ENCODE assay signal across 20 cellular contexts in genomic region chr13:23516706-23517105, GRCh38. TPM values are rescaled to one million over a fixed set of nuclear protein-coding genes. Genes with fewer than 3 reads are reported as not detected.
DNase-seq lines count a peak whose midpoint lies in the region; ATAC-seq, FAIRE-seq and TF ChIP-seq lines count a peak whose summit lies in the region.
"Had no signal": no experiment of that assay in that cellular context is flagged by ENCODE, and none has a peak within 500 bp of the region (broad histone marks: within the 10 kb centered on the region; RNA-seq: fewer than 3 reads in every experiment).

No MANE protein-coding gene starts in this region.

- H2AFZ ChIP-seq in astrocyte (ENCODE audit: low read depth, low read length) (no peak overlapping the region), parathyroid adenoma (no peak overlapping the region)

- no peaks in the 10 kb centered on the region for H4K20me1 ChIP-seq in astrocyte (ENCODE audit: insufficient read depth, low read length)
- H4K20me1 ChIP-seq: BLaER1 treated with 17β-estradiol and CSF1 and Interleukin-3, amounts not matched to agents 10 nM and 100 nM had no signal

- no peak for ATAC-seq in GM21360 (IDR thresholded peaks at IDR 0.05; ENCODE audit: unreplicated experiment)
- no peak for ATAC-seq in HG03039 (IDR thresholded peaks at IDR 0.05; ENCODE audit: unreplicated experiment)
- ATAC-seq: A549, Right ventricle myocardium inferior had no signal

- peaks cover 4% of the 10 kb centered on the region for H3K9me3 Mint-ChIP-seq in astrocyte (ENCODE audit: unreplicated experiment)

- no peak overlapping the region for H3K4me3 ChIP-seq in astrocyte (ENCODE audit: insufficient read depth, low read depth, low read length)
- H3K4me3 ChIP-seq in parathyroid adenoma (ENCODE audit: low read depth, low read length), result no peak overlapping the region
- no peak overlapping the region for H3K4me3 ChIP-seq in SJCRH30
- H3K4me3 ChIP-seq: A549; BLaER1 treated with 17β-estradiol and CSF1 and Interleukin-3, amounts not matched to agents 10 nM and 100 nM; Peyer's patch had no signal

- peaks cover 2% of the 10 kb centered on the region for H3K27me3 Mint-ChIP-seq in astrocyte (ENCODE audit: low read depth, unreplicated experiment)

- H3K4me2 ChIP-seq in astrocyte (ENCODE audit: low read length) (no peak overlapping the region), parathyroid adenoma (ENCODE audit: low read length) (peak overlapping the region; percentile 21)
- H3K4me2 ChIP-seq: A549; BLaER1 treated with 17β-estradiol and CSF1 and Interleukin-3, amounts not matched to agents 10 nM and 100 nM had no signal

- no peaks in the 10 kb centered on the region for H3K36me3 Mint-ChIP-seq in astrocyte (ENCODE audit: low read depth, unreplicated experiment)

- FAIRE-seq in A204.1 (lab: Jason Lieb, UNC), result peak; percentile 92
- FAIRE-seq in astrocyte (lab: Jason Lieb, UNC), result peak; percentile 20
- FAIRE-seq: A549, GM12892, H1 had no signal

- H3K9me3 ChIP-seq in astrocyte (ENCODE audit: insufficient read depth, low read depth, low read length) (no peaks in the 10 kb centered on the region), parathyroid adenoma (ENCODE audit: control insufficient read depth, low read length) (no peaks in the 10 kb centered on the region), SJCRH30 (replicated peaks) (no peaks in the 10 kb centered on the region)
- H3K9me3 ChIP-seq: A549; BLaER1 treated with 17β-estradiol and CSF1 and Interleukin-3, amounts not matched to agents 10 nM and 100 nM; Peyer's patch had no signal

- TF ChIP-seq CTCF in astrocyte (IDR thresholded peaks at IDR 0.05; ENCODE audit: insufficient read depth, low read depth, low read length) (no peak), parathyroid adenoma (IDR thresholded peaks at IDR 0.05) (no peak)

- peak; percentile 32 for DNase-seq in astrocyte (ENCODE audit: low read depth)
- peak; percentile 81 for DNase-seq in fibroblast of peridontal ligament (ENCODE audit: extremely low read depth)
- DNase-seq in SJCRH30, result no peak
- DNase-seq in NCI-H1417 treated with DMSO at 0.1 percent for 48 hours (lab: John Stamatoyannopoulos, UW), result no peak
- DNase-seq: GDM1, KG1, NCI-H1436 treated with DMSO at 0.1 percent for 48 hours, NCI-H2081, NCI-H2227 treated with DMSO at 0.1 percent for 48 hours, NCI-H524, Peyer's patch had no signal

- no peak overlapping the region for H3K27ac Mint-ChIP-seq in astrocyte (ENCODE audit: unreplicated experiment)

- no peaks in the 10 kb centered on the region for H3K4me1 ChIP-seq in astrocyte (ENCODE audit: insufficient read depth, low read length)
- H3K4me1 ChIP-seq in parathyroid adenoma, result no peaks in the 10 kb centered on the region
- H3K4me1 ChIP-seq in SJCRH30, result peaks cover 25% of the 10 kb centered on the region
- H3K4me1 ChIP-seq: A549; BLaER1 treated with 17β-estradiol and CSF1 and Interleukin-3, amounts not matched to agents 10 nM and 100 nM; Peyer's patch had no signal

- H3K4me1 Mint-ChIP-seq in astrocyte (ENCODE audit: low read depth, unreplicated experiment), result peaks cover 15% of the 10 kb centered on the region

- no peaks in the 10 kb centered on the region for H3K79me2 ChIP-seq in astrocyte (ENCODE audit: insufficient read depth, low read length)
- no peaks in the 10 kb centered on the region for H3K79me2 ChIP-seq in parathyroid adenoma

- no peak overlapping the region for H3K4me3 Mint-ChIP-seq in astrocyte (ENCODE audit: unreplicated experiment)

- H3K27ac ChIP-seq in astrocyte (ENCODE audit: low read depth, low read length) (no peak overlapping the region), parathyroid adenoma (no peak overlapping the region), SJCRH30 (no peak overlapping the region)
- H3K27ac ChIP-seq: A549; BLaER1 treated with 17β-estradiol and CSF1 and Interleukin-3, amounts not matched to agents 10 nM and 100 nM; Peyer's patch had no signal

- no peaks in the 10 kb centered on the region for H3K27me3 ChIP-seq in astrocyte (ENCODE audit: insufficient read depth, low read length)
- no peaks in the 10 kb centered on the region for H3K27me3 ChIP-seq in parathyroid adenoma (ENCODE audit: control insufficient read depth, insufficient read depth, low read length)
- no peaks in the 10 kb centered on the region for H3K27me3 ChIP-seq in SJCRH30
- H3K27me3 ChIP-seq: BLaER1 treated with 17β-estradiol and CSF1 and Interleukin-3, amounts not matched to agents 10 nM and 100 nM; Peyer's patch had no signal

- H3K36me3 ChIP-seq in astrocyte (ENCODE audit: insufficient read depth, low read length) (no peaks in the 10 kb centered on the region), parathyroid adenoma (ENCODE audit: control insufficient read depth, insufficient read depth, low read length) (no peaks in the 10 kb centered on the region), SJCRH30 (no peaks in the 10 kb centered on the region)
- H3K36me3 ChIP-seq: BLaER1 treated with 17β-estradiol and CSF1 and Interleukin-3, amounts not matched to agents 10 nM and 100 nM; Peyer's patch had no signal

- H3K9ac ChIP-seq in astrocyte (ENCODE audit: low read length) (no peak overlapping the region), parathyroid adenoma (no peak overlapping the region)
- H3K9ac ChIP-seq: BLaER1 treated with 17β-estradiol and CSF1 and Interleukin-3, amounts not matched to agents 10 nM and 100 nM had no signal

RNA-seq across cellular contexts. Expression of gene TNFRSF19, which starts 53.5 kb away (rescaled TPM):
- 25.9 and 27.8 TPM in 2 replicates for total RNA-seq in astrocyte
- 3.8 and 4.1 TPM in 2 replicates for total RNA-seq in SJCRH30 (2014; rRNA removed; shearing (Covaris generic))

Comparison
In these comparisons a context has a peak if more than half of its experiments do, and no peak if none do; other contexts are left out.
1. DNase-seq: peak in astrocyte (single experiment) and fibroblast of peridontal ligament (single experiment); none in SJCRH30 (0 of 2) and NCI-H1417 treated with DMSO at 0.1 percent for 48 hours (single experiment).